Comparison of ENCODE assay signal across 35 cellular contexts in genomic region chr3:8709287-8709686, GRCh38. TPM values are rescaled to one million over a fixed set of nuclear protein-coding genes. Genes with fewer than 3 reads are reported as not detected.
"Had no signal": no experiment of that assay in that cellular context is flagged by ENCODE, and none has a peak within 500 bp of the region (broad histone marks: within the 10 kb centered on the region; RNA-seq: fewer than 3 reads in every experiment).

No MANE protein-coding gene starts in this region.

- H3K4me2 ChIP-seq: hepatocyte had no signal

- H3K27ac Mint-ChIP-seq: activated CD4-positive, alpha-beta memory T cell treated with anti-CD3 and anti-CD28 coated beads, Interleukin-2, amount 10 ng/mL, durations not matched to agents 7 days and 5 days; activated CD4-positive, alpha-beta T cell treated with anti-CD3 and anti-CD28 coated beads, Interleukin-2, amount 10 ng/mL, durations not matched to agents 7 days and 5 days; activated naive CD4-positive, alpha-beta T cell treated with anti-CD3 and anti-CD28 coated beads, Interleukin-2, amount 10 ng/mL, durations not matched to agents 7 days and 5 days; activated naive CD8-positive, alpha-beta T cell treated with anti-CD3 and anti-CD28 coated beads, Interleukin-2, amount 10 ng/mL, durations not matched to agents 7 days and 5 days; activated T-cell treated with anti-CD3 and anti-CD28 coated beads, Interleukin-2, amount 50 U/mL, for 24 hours; immature natural killer cell; nephron progenitor cell; progenitor cell of endocrine pancreas; T-helper 17 cell; WTC11 had no signal

- FAIRE-seq: kidney, small intestine had no signal

- H3K4me3 ChIP-seq: ascending aorta, esophagus squamous epithelium, hepatocyte, sigmoid colon, tibial nerve, uterus had no signal

- H3K9me3 ChIP-seq: ascending aorta, esophagus squamous epithelium, neutrophil, sigmoid colon, tibial nerve, uterus had no signal

- ATAC-seq: left colon, T-helper 17 cell, WTC11 had no signal

- H3K36me3 ChIP-seq: ascending aorta, esophagus squamous epithelium, neutrophil, sigmoid colon, tibial nerve, uterus had no signal

- H3K9me3 Mint-ChIP-seq: immature natural killer cell, WTC11 had no signal

- H3K27me3 ChIP-seq: ascending aorta, esophagus squamous epithelium, hepatocyte, neutrophil, sigmoid colon, tibial nerve, uterus had no signal

- H3K4me3 Mint-ChIP-seq: activated CD4-positive, alpha-beta memory T cell treated with anti-CD3 and anti-CD28 coated beads, Interleukin-2, amount 10 ng/mL, durations not matched to agents 7 days and 5 days; activated CD4-positive, alpha-beta T cell treated with anti-CD3 and anti-CD28 coated beads, Interleukin-2, amount 10 ng/mL, durations not matched to agents 7 days and 5 days; activated naive CD4-positive, alpha-beta T cell treated with anti-CD3 and anti-CD28 coated beads, Interleukin-2, amount 10 ng/mL, durations not matched to agents 7 days and 5 days; activated naive CD8-positive, alpha-beta T cell treated with anti-CD3 and anti-CD28 coated beads, Interleukin-2, amount 10 ng/mL, durations not matched to agents 7 days and 5 days; activated T-cell treated with anti-CD3 and anti-CD28 coated beads, Interleukin-2, amount 50 U/mL, for 24 hours; brain; immature natural killer cell; nephron progenitor cell; T-helper 17 cell; WTC11 had no signal

- H3K27ac ChIP-seq: ascending aorta, esophagus squamous epithelium, hepatocyte, neutrophil, sigmoid colon, tibial nerve, uterus had no signal

- H3K4me1 ChIP-seq: ascending aorta, sigmoid colon, tibial nerve, uterus had no signal

- H3K79me2 ChIP-seq: hepatocyte had no signal

- H3K4me1 Mint-ChIP-seq: activated CD4-positive, alpha-beta memory T cell treated with anti-CD3 and anti-CD28 coated beads, Interleukin-2, amount 10 ng/mL, durations not matched to agents 7 days and 5 days; activated CD4-positive, alpha-beta T cell treated with anti-CD3 and anti-CD28 coated beads, Interleukin-2, amount 10 ng/mL, durations not matched to agents 7 days and 5 days; activated naive CD4-positive, alpha-beta T cell treated with anti-CD3 and anti-CD28 coated beads, Interleukin-2, amount 10 ng/mL, durations not matched to agents 7 days and 5 days; activated naive CD8-positive, alpha-beta T cell treated with anti-CD3 and anti-CD28 coated beads, Interleukin-2, amount 10 ng/mL, durations not matched to agents 7 days and 5 days; immature natural killer cell; T-helper 17 cell; WTC11 had no signal

- H2AFZ ChIP-seq: hepatocyte had no signal

- H3K36me3 Mint-ChIP-seq: activated naive CD4-positive, alpha-beta T cell treated with anti-CD3 and anti-CD28 coated beads, Interleukin-2, amount 10 ng/mL, durations not matched to agents 7 days and 5 days; activated naive CD8-positive, alpha-beta T cell treated with anti-CD3 and anti-CD28 coated beads, Interleukin-2, amount 10 ng/mL, durations not matched to agents 7 days and 5 days; brain; immature natural killer cell; WTC11 had no signal

- DNase-seq: activated CD4-positive, alpha-beta memory T cell treated with anti-CD3 and anti-CD28 coated beads, Interleukin-2, amount 10 ng/mL, durations not matched to agents 7 days and 5 days; activated CD4-positive, alpha-beta T cell treated with anti-CD3 and anti-CD28 coated beads for 1 hour; activated CD4-positive, alpha-beta T cell treated with anti-CD3 and anti-CD28 coated beads, Interleukin-2, amount 10 ng/mL, durations not matched to agents 7 days and 5 days; activated CD8-positive, alpha-beta memory T cell treated with anti-CD3 and anti-CD28 coated beads, Interleukin-2, amount 50 U/mL, for 48 hours; activated gamma-delta T cell; activated naive CD4-positive, alpha-beta T cell treated with anti-CD3 and anti-CD28 coated beads, Interleukin-2, amount 10 ng/mL, durations not matched to agents 7 days and 5 days; activated naive CD8-positive, alpha-beta T cell treated with anti-CD3 and anti-CD28 coated beads, Interleukin-2, amount 10 ng/mL, durations not matched to agents 7 days and 5 days; activated T-cell treated with anti-CD3 and anti-CD28 coated beads, Interleukin-2, amount 50 U/mL, for 24 hours; caudate nucleus; esophagus squamous epithelium; foreskin melanocyte; immature natural killer cell; kidney; left colon; mammary epithelial cell; nephron progenitor cell; retina; sigmoid colon; small intestine; stimulated activated naive CD4-positive, alpha-beta T cell; T-helper 17 cell; T1000; uterus had no signal

RNA-seq across cellular contexts. Expression of gene CAV3, which starts 24.3 kb away (rescaled TPM):
- total RNA-seq: activated CD4-positive, alpha-beta memory T cell treated with anti-CD3 and anti-CD28 coated beads, Interleukin-2, amount 10 ng/mL, durations not matched to agents 7 days and 5 days; activated CD4-positive, alpha-beta T cell treated with anti-CD3 and anti-CD28 coated beads, Interleukin-2, amount 10 ng/mL, durations not matched to agents 7 days and 5 days; activated naive CD8-positive, alpha-beta T cell treated with anti-CD3 and anti-CD28 coated beads, Interleukin-2, amount 10 ng/mL, durations not matched to agents 7 days and 5 days; ascending aorta; chondrocyte; esophagus squamous epithelium; hepatocyte; kidney; left colon; liver; mammary epithelial cell; mucosa of gallbladder; osteocyte; progenitor cell of endocrine pancreas; sigmoid colon; T-helper 17 cell; temporal lobe; uterus; WTC11 had no signal
- polyA plus RNA-seq: hepatocyte, immature natural killer cell, liver, mammary epithelial cell had no signal
